16 cellular contexts compared by ENCODE assay signal in genomic region chr2:43515807-43516497, GRCh38.
DNase-seq lines count a peak whose midpoint lies in the region; ATAC-seq, FAIRE-seq and TF ChIP-seq lines count a peak whose summit lies in the region.
"Had no signal": no experiment of that assay in that cellular context is flagged by ENCODE, and none has a peak within 500 bp of the region (broad histone marks: within the 10 kb centered on the region; RNA-seq: fewer than 3 reads in every experiment).

No MANE protein-coding gene starts in this region.

- intact Hi-C loops in sciatic nerve (cut with DNase I) = no loop called here

- TF ChIP-seq POLR2A in GM12892 (IDR thresholded peaks at IDR 0.05; ENCODE audit: low read depth, low read length) = no peak

- no peak overlapping the region for H3K4me3 ChIP-seq in fibroblast of mammary gland (ENCODE audit: control insufficient read depth, low read depth, low read length)

- no peak for TF ChIP-seq CTCF in fibroblast of mammary gland (conservative IDR thresholded peaks at IDR 0.05; ENCODE audit: control insufficient read depth, insufficient read depth, low read depth, low read length)

- H3K36me3 Mint-ChIP-seq in naive thymus-derived CD8-positive, alpha-beta T cell = peaks cover 0 to 34% (median 14%) of the 10 kb centered on the region in 3 donors

- no peaks in the 10 kb centered on the region for H3K9me3 Mint-ChIP-seq in naive thymus-derived CD8-positive, alpha-beta T cell
- H3K9me3 Mint-ChIP-seq: stimulated activated naive CD8-positive, alpha-beta T cell treated with anti-CD3 and anti-CD28 coated beads, Interleukin-15, Interleukin-2, amounts not matched to agents 100 ng/mL and 50 ng/mL, for 24 hours had no signal

- no peaks in the 10 kb centered on the region for H3K27me3 Mint-ChIP-seq in naive thymus-derived CD8-positive, alpha-beta T cell
- H3K27me3 Mint-ChIP-seq: stimulated activated naive CD8-positive, alpha-beta T cell treated with anti-CD3 and anti-CD28 coated beads, Interleukin-15, Interleukin-2, amounts not matched to agents 100 ng/mL and 50 ng/mL, for 24 hours had no signal

- peaks cover 13 to 33% (median 19%) of the 10 kb centered on the region in 4 donors for H3K4me1 Mint-ChIP-seq in naive thymus-derived CD8-positive, alpha-beta T cell

- FAIRE-seq in GM12892 (lab: Jason Lieb, UNC) = peak; percentile 46
- no peak for FAIRE-seq in frontal cortex (lab: Jason Lieb, UNC)

- peak; percentile 14 for ATAC-seq in sciatic nerve
- ATAC-seq in naive thymus-derived CD8-positive, alpha-beta T cell = no peak
- ATAC-seq: left colon had no signal

- no peak for DNase-seq in GM12892 (ENCODE audit: insufficient read length)
- DNase-seq in OCI-M1 (lab: John Stamatoyannopoulos, UW) = peak; percentile 43
- peak; percentile 30 for DNase-seq in fibroblast of mammary gland (ENCODE audit: low read depth)
- no peak for DNase-seq in sciatic nerve (ENCODE audit: low spot score)
- DNase-seq in naive thymus-derived CD8-positive, alpha-beta T cell = no peak
- DNase-seq in frontal cortex (ENCODE audit: low spot score in 2 of 2) = no peak
- DNase-seq in cerebellar cortex (ENCODE audit: low spot score) = no peak
- DNase-seq in T1000 (lab: John Stamatoyannopoulos, UW) = no peak
- DNase-seq: activated naive CD4-positive, alpha-beta T cell treated with anti-CD3 and anti-CD28 coated beads, Interleukin-2, amount 50 U/mL, for 16 hours; cortex of kidney; left colon; NCI-H1436; NCI-H774; occipital lobe; stimulated activated CD4-positive, alpha-beta T cell treated with anti-CD3 and anti-CD28 coated beads, Interleukin-2, amount 100 ng/mL, for 24 hours had no signal

- peak overlapping the region in 5 of 10 donors; percentile 0 to 56 (median 5) for H3K27ac Mint-ChIP-seq in naive thymus-derived CD8-positive, alpha-beta T cell
- H3K27ac Mint-ChIP-seq: stimulated activated naive CD8-positive, alpha-beta T cell treated with anti-CD3 and anti-CD28 coated beads, Interleukin-15, Interleukin-2, amounts not matched to agents 100 ng/mL and 50 ng/mL, for 24 hours had no signal

- no peak overlapping the region for H3K4me3 Mint-ChIP-seq in naive thymus-derived CD8-positive, alpha-beta T cell
- H3K4me3 Mint-ChIP-seq: stimulated activated naive CD8-positive, alpha-beta T cell treated with anti-CD3 and anti-CD28 coated beads, Interleukin-15, Interleukin-2, amounts not matched to agents 100 ng/mL and 50 ng/mL, for 24 hours had no signal

- POLR2A ChIA-PET in naive thymus-derived CD8-positive, alpha-beta T cell (lab: Charles Lee) = no interaction called here

Comparison
In these comparisons a context has a peak if more than half of its experiments do, and no peak if none do; other contexts are left out.
1. DNase-seq: peak in OCI-M1 (single experiment) and fibroblast of mammary gland (single experiment); none in GM12892 (single experiment), sciatic nerve (single experiment), naive thymus-derived CD8-positive, alpha-beta T cell (0 of 10), frontal cortex (0 of 2), cerebellar cortex (single experiment) and T1000 (single experiment).